ENCODE assay signal across 21 cellular contexts in genomic region chr2:41313082-41313481, GRCh38.
"Had no signal": no experiment of that assay in that cellular context is flagged by ENCODE, and none has a peak within 500 bp of the region (broad histone marks: within the 10 kb centered on the region; RNA-seq: fewer than 3 reads in every experiment).

No MANE protein-coding gene starts in this region.

- H3K4me3 Mint-ChIP-seq: effector memory CD8-positive, alpha-beta T cell; naive thymus-derived CD4-positive, alpha-beta T cell; stimulated activated effector memory CD8-positive, alpha-beta T cell treated with anti-CD3 and anti-CD28 coated beads, Interleukin-12 subunit alpha, Interleukin-12 subunit beta, amount 100 ng/mL, for 72 hours; type B pancreatic cell had no signal

- H3K9me3 ChIP-seq: ovary, psoas muscle, sigmoid colon, stomach, tibial artery had no signal

- H3K4me1 Mint-ChIP-seq: naive thymus-derived CD4-positive, alpha-beta T cell; stimulated activated effector memory CD8-positive, alpha-beta T cell treated with anti-CD3 and anti-CD28 coated beads, Interleukin-12 subunit alpha, Interleukin-12 subunit beta, amount 100 ng/mL, for 72 hours had no signal

- ATAC-seq: effector memory CD8-positive, alpha-beta T cell; left lobe of liver; naive thymus-derived CD4-positive, alpha-beta T cell; psoas muscle; right cardiac atrium; stimulated activated effector memory CD8-positive, alpha-beta T cell treated with anti-CD3 and anti-CD28 coated beads, Interleukin-12 subunit alpha, Interleukin-12 subunit beta, amount 100 ng/mL, for 72 hours had no signal

- H3K27me3 Mint-ChIP-seq: effector memory CD8-positive, alpha-beta T cell; type B pancreatic cell had no signal

- H3K27me3 ChIP-seq: ovary, sigmoid colon, stomach, tibial artery had no signal

- DNase-seq: dermis blood vessel endothelial cell; effector memory CD8-positive, alpha-beta T cell; head of caudate nucleus; mesendoderm; midbrain; naive thymus-derived CD4-positive, alpha-beta T cell; occipital lobe; ovary; posterior cingulate gyrus; psoas muscle; right cardiac atrium; sigmoid colon; stimulated activated CD4-positive, alpha-beta T cell treated with anti-CD3 and anti-CD28 coated beads, Interleukin-2, amount 100 ng/mL, for 24 hours; stimulated activated CD4-positive, alpha-beta T cell treated with anti-CD3 and anti-CD28 coated beads, Interleukin-4, amount 100 ng/mL, for 24 hours; stimulated activated naive CD4-positive, alpha-beta T cell treated with Interleukin-2 at 50 U/mL for 16 hours; stomach; tibial artery had no signal

- H3K9me3 Mint-ChIP-seq: stimulated activated effector memory CD8-positive, alpha-beta T cell treated with anti-CD3 and anti-CD28 coated beads, Interleukin-12 subunit alpha, Interleukin-12 subunit beta, amount 100 ng/mL, for 72 hours had no signal

- H3K4me1 ChIP-seq: psoas muscle, sigmoid colon, stomach had no signal

- H3K36me3 ChIP-seq: ovary, sigmoid colon, stomach, tibial artery had no signal

- H3K4me3 ChIP-seq: coronary artery, ovary, psoas muscle, sigmoid colon, stomach, tibial artery had no signal

- H3K27ac ChIP-seq: coronary artery, ovary, psoas muscle, sigmoid colon, stomach, tibial artery had no signal

- H3K36me3 Mint-ChIP-seq: naive thymus-derived CD4-positive, alpha-beta T cell; type B pancreatic cell had no signal

- H3K27ac Mint-ChIP-seq: effector memory CD8-positive, alpha-beta T cell; naive thymus-derived CD4-positive, alpha-beta T cell; stimulated activated effector memory CD8-positive, alpha-beta T cell treated with anti-CD3 and anti-CD28 coated beads, Interleukin-12 subunit alpha, Interleukin-12 subunit beta, amount 100 ng/mL, for 72 hours; type B pancreatic cell had no signal
